Comparison of ENCODE assay signal across 1 cellular context in the genomic region with DNA sequence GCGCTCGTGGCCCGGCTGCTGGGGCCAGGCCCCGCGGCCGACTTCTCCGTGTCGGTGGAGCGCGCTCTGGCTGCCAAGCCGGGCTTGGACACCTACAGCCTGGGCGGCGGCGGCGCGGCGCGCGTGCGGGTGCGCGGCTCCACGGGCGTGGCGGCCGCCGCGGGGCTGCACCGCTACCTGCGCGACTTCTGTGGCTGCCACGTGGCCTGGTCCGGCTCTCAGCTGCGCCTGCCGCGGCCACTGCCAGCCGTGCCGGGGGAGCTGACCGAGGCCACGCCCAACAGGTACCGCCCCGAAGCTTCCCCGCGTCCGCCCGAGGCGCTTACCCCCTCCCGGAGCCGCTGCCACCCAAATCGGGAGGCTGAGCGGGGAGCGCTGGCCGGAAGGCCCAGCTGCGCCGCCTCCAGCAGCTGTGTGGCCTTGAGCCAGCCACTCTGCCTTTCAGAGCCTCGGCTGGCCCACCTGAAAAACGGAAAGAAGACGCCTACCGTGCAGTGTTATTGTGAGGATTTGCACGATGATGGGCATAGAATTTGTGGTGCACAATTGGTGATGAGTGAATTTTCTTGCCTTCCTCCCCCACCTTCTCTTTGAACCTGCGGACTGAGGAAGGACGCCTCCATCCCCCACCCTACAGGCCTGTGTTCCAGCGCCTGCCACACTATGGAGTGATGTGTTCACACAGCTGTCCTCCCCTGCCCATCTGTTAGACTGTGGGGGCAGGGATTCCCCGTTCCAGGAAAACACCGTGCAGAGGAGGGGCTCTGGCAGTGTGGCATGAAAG.
A peak's percentile ranks its signal among the peaks of the same experiment; 100 is the strongest.
TF ChIP-seq lines count a peak whose summit lies in the region.

No MANE protein-coding gene starts in this region.

TF ChIP-seq in HepG2, 621 proteins besides CTCF, POLR2A, EP300 and RAD21 (continued from another document):
- TF ChIP-seq, protein P1, sequence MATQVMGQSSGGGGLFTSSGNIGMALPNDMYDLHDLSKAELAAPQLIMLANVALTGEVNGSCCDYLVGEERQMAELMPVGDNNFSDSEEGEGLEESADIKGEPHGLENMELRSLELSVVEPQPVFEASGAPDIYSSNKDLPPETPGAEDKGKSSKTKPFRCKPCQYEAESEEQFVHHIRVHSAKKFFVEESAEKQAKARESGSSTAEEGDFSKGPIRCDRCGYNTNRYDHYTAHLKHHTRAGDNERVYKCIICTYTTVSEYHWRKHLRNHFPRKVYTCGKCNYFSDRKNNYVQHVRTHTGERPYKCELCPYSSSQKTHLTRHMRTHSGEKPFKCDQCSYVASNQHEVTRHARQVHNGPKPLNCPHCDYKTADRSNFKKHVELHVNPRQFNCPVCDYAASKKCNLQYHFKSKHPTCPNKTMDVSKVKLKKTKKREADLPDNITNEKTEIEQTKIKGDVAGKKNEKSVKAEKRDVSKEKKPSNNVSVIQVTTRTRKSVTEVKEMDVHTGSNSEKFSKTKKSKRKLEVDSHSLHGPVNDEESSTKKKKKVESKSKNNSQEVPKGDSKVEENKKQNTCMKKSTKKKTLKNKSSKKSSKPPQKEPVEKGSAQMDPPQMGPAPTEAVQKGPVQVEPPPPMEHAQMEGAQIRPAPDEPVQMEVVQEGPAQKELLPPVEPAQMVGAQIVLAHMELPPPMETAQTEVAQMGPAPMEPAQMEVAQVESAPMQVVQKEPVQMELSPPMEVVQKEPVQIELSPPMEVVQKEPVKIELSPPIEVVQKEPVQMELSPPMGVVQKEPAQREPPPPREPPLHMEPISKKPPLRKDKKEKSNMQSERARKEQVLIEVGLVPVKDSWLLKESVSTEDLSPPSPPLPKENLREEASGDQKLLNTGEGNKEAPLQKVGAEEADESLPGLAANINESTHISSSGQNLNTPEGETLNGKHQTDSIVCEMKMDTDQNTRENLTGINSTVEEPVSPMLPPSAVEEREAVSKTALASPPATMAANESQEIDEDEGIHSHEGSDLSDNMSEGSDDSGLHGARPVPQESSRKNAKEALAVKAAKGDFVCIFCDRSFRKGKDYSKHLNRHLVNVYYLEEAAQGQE (IDR thresholded peaks at IDR 0.05; ENCODE audit: borderline replicate concordance in 1 of 2, low read depth in 1 of 2, low read length in 2 of 2), result peak in 1 of 2 experiments; percentile 48; a peak in 1 of 4 replicates
- TF ChIP-seq, protein P2, sequence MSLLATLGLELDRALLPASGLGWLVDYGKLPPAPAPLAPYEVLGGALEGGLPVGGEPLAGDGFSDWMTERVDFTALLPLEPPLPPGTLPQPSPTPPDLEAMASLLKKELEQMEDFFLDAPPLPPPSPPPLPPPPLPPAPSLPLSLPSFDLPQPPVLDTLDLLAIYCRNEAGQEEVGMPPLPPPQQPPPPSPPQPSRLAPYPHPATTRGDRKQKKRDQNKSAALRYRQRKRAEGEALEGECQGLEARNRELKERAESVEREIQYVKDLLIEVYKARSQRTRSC (CRISPR knock-in tag; IDR thresholded peaks at IDR 0.05; ENCODE audit: low read depth), result no peak; the same call in 1 of the 2 replicates
- TF ChIP-seq, protein P3, sequence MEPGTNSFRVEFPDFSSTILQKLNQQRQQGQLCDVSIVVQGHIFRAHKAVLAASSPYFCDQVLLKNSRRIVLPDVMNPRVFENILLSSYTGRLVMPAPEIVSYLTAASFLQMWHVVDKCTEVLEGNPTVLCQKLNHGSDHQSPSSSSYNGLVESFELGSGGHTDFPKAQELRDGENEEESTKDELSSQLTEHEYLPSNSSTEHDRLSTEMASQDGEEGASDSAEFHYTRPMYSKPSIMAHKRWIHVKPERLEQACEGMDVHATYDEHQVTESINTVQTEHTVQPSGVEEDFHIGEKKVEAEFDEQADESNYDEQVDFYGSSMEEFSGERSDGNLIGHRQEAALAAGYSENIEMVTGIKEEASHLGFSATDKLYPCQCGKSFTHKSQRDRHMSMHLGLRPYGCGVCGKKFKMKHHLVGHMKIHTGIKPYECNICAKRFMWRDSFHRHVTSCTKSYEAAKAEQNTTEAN (CRISPR knock-in tag; conservative IDR thresholded peaks at IDR 0.05), result no peak
- peak; percentile 71; the same call in 1 of the 2 replicates for TF ChIP-seq ZNF354B (CRISPR knock-in tag; IDR thresholded peaks at IDR 0.05)
- no peak for TF ChIP-seq RBM22 (optimal IDR thresholded peaks at IDR 0.05; ENCODE audit: low read length)
- peak; percentile 75; the same call in 1 of the 2 replicates for TF ChIP-seq SRY (CRISPR knock-in tag; IDR thresholded peaks at IDR 0.05)
- TF ChIP-seq RFXANK (CRISPR knock-in tag; IDR thresholded peaks at IDR 0.05), result peak; percentile 27; the same call in 1 of the 2 replicates
- TF ChIP-seq, protein P4, sequence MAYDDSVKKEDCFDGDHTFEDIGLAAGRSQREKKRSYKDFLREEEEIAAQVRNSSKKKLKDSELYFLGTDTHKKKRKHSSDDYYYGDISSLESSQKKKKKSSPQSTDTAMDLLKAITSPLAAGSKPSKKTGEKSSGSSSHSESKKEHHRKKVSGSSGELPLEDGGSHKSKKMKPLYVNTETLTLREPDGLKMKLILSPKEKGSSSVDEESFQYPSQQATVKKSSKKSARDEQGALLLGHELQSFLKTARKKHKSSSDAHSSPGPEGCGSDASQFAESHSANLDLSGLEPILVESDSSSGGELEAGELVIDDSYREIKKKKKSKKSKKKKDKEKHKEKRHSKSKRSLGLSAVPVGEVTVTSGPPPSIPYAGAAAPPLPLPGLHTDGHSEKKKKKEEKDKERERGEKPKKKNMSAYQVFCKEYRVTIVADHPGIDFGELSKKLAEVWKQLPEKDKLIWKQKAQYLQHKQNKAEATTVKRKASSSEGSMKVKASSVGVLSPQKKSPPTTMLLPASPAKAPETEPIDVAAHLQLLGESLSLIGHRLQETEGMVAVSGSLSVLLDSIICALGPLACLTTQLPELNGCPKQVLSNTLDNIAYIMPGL (CRISPR knock-in tag; IDR thresholded peaks at IDR 0.05; ENCODE audit: borderline replicate concordance in 1 of 2, low read depth in 1 of 2), result peak; percentile 75 to 76; a peak in 2 of 4 replicates
- no peak for TF ChIP-seq ATF1 (CRISPR knock-in tag; IDR thresholded peaks at IDR 0.05)
- peak; percentile 17; the same call in 1 of the 2 replicates for TF ChIP-seq ZFP37 (CRISPR knock-in tag; IDR thresholded peaks at IDR 0.05; ENCODE audit: borderline replicate concordance)
- TF ChIP-seq MBD4 (IDR thresholded peaks at IDR 0.05; ENCODE audit: borderline replicate concordance, low read length), result no peak
- TF ChIP-seq GABPB1 (CRISPR knock-in tag; IDR thresholded peaks at IDR 0.05), result peak; percentile 90
- 0 out of 2 replicates have a peak, but pooled peaks have one; percentile 17 for TF ChIP-seq ZNF629 (CRISPR knock-in tag; conservative IDR thresholded peaks at IDR 0.05)
- peak; percentile 41; the same call in 1 of the 2 replicates for TF ChIP-seq KDM5A (IDR thresholded peaks at IDR 0.05; ENCODE audit: borderline replicate concordance, low read length)
